ENCODE assay signal across 8 cellular contexts in the genomic region with DNA sequence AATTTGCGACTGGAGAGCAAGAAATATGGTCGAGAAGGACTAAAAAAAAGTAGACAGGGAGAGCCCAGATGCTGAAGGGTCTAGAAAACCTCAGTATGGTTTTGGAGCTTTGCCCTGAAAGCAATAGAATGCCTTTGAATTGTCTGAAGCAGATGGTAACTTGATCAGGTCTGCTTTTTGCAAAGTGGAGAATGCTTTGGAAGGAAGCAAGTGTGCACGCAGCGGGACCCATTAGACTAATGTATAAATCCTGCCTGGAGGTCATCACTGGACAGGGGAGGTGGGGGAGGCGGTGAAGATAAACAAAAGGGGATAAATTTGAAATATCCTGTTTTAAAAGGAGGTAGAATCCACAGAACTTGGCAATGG. TPM values are rescaled to one million over a fixed set of nuclear protein-coding genes. Genes with fewer than 3 reads are reported as not detected.
DNase-seq lines count a peak whose midpoint lies in the region; ATAC-seq, FAIRE-seq and TF ChIP-seq lines count a peak whose summit lies in the region.

No MANE protein-coding gene starts in this region.

- POLR2A ChIA-PET in activated CD4-positive, alpha-beta T cell treated with anti-CD3 and anti-CD28 coated beads for 36 hours (lab: Charles Lee): interaction anchor here (1.4 to 1.8 kb wide), 3 partner anchors 13 to 35 kb away, joined by 4 to 12 read pairs (median 10); a partner anchor contains a TSS
- POLR2A ChIA-PET in OCI-LY7 (lab: Charles Lee): interaction anchor here (0.8 to 1.6 kb wide), 6 partner anchors 11 to 124 kb away, joined by 3 to 10 read pairs (median 4); a partner anchor contains a TSS

- H3K4me3 ChIP-seq in OCI-LY7 (ENCODE audit: low read depth, low read length, poor library complexity, severe bottlenecking) (peak overlapping the region; percentile 60), neural progenitor cell (peak overlapping the region; percentile 37)

- H3K4me1 ChIP-seq in OCI-LY7 (ENCODE audit: insufficient read depth, low read length, poor library complexity, severe bottlenecking) (peaks cover 15% of the 10 kb centered on the region), neural progenitor cell (peaks cover 12% of the 10 kb centered on the region)

- no peaks in the 10 kb centered on the region for H3K9me3 Mint-ChIP-seq in activated CD4-positive, alpha-beta T cell treated with anti-CD3 and anti-CD28 coated beads for 36 hours (ENCODE audit: low read depth)
- H3K9me3 Mint-ChIP-seq in effector memory CD8-positive, alpha-beta T cell: no peaks in the 10 kb centered on the region
- no peaks in the 10 kb centered on the region for H3K9me3 Mint-ChIP-seq in neural progenitor cell

- H3K4me3 Mint-ChIP-seq in activated CD4-positive, alpha-beta T cell treated with anti-CD3 and anti-CD28 coated beads for 36 hours: peak overlapping the region; percentile 94
- peak overlapping the region; percentile 85 to 91 for H3K4me3 Mint-ChIP-seq in effector memory CD8-positive, alpha-beta T cell
- H3K4me3 Mint-ChIP-seq in neural progenitor cell: peak overlapping the region; percentile 92

- H3K27me3 ChIP-seq in neural progenitor cell: no peaks in the 10 kb centered on the region

- peaks cover 11% of the 10 kb centered on the region; the same call in 1 of the 2 replicates for H3K36me3 ChIP-seq in OCI-LY7 (ENCODE audit: insufficient read depth, low read length)
- H3K36me3 ChIP-seq in neural progenitor cell: no peaks in the 10 kb centered on the region

- BruUV-seq in OCI-LY7 (replicated peaks; lab: Mats Ljungman, UMichigan): TSS peak; percentile 97

- peaks cover 30% of the 10 kb centered on the region for H3K4me1 Mint-ChIP-seq in activated CD4-positive, alpha-beta T cell treated with anti-CD3 and anti-CD28 coated beads for 36 hours
- peaks cover 25 to 42% of the 10 kb centered on the region in 2 donors for H3K4me1 Mint-ChIP-seq in effector memory CD8-positive, alpha-beta T cell (ENCODE audit: low read depth in 2 of 2)
- H3K4me1 Mint-ChIP-seq in neural progenitor cell: peaks cover 19% of the 10 kb centered on the region

- H4K20me1 ChIP-seq in OCI-LY7 (ENCODE audit: insufficient read depth, low read length) (no peaks in the 10 kb centered on the region), neural progenitor cell (ENCODE audit: low read depth) (peaks cover 12% of the 10 kb centered on the region)

- CTCF ChIA-PET in activated CD4-positive, alpha-beta T cell treated with anti-CD3 and anti-CD28 coated beads for 36 hours (lab: Charles Lee): interaction anchor here (0.8 to 1.5 kb wide), 4 partner anchors 14 to 152 kb away, joined by 3 to 6 read pairs (median 4); a partner anchor contains a TSS
- CTCF ChIA-PET in OCI-LY7 (lab: Charles Lee; ENCODE audit: unreplicated experiment): interaction anchor here (1.9 kb wide), 1 partner anchor 12 kb away, joined by 7 read pairs; no protein-coding TSS in a partner anchor

- H3K9ac ChIP-seq in neural progenitor cell: peak overlapping the region; percentile 12

- no peak for DNase-seq in activated CD4-positive, alpha-beta T cell treated with anti-CD3 and anti-CD28 coated beads for 36 hours
- no peak for DNase-seq in activated CD4-positive, alpha-beta T cell treated with anti-CD3 and anti-CD28 coated beads for 48 hours
- no peak for DNase-seq in OCI-LY7 (ENCODE audit: low spot score)
- no peak for DNase-seq in effector memory CD8-positive, alpha-beta T cell
- DNase-seq in neural progenitor cell (ENCODE audit: low spot score): peak; percentile 56
- no peak for DNase-seq in effector CD8-positive, alpha-beta T cell (lab: John Stamatoyannopoulos, UW)
- no peak for DNase-seq in AML-193 (lab: John Stamatoyannopoulos, UW)
- DNase-seq in D721Med (ENCODE audit: insufficient read length, low spot score): no peak

- no peak for ATAC-seq in activated CD4-positive, alpha-beta T cell treated with anti-CD3 and anti-CD28 coated beads for 36 hours
- no peak for ATAC-seq in effector memory CD8-positive, alpha-beta T cell (replicated peaks)

- H3K9me3 ChIP-seq in OCI-LY7 (ENCODE audit: low read length) (no peaks in the 10 kb centered on the region), neural progenitor cell (ENCODE audit: low read depth) (no peaks in the 10 kb centered on the region)

- no peak overlapping the region for H3K27ac ChIP-seq in OCI-LY7 (ENCODE audit: low read depth, low read length, poor library complexity, severe bottlenecking)
- no peak overlapping the region for H3K27ac ChIP-seq in neural progenitor cell

- H3K79me2 ChIP-seq in OCI-LY7 (ENCODE audit: insufficient read depth, low read depth, low read length) (peaks cover 9% of the 10 kb centered on the region; the same call in 1 of the 2 replicates), neural progenitor cell (ENCODE audit: low read depth) (peaks cover 40% of the 10 kb centered on the region)

- peak overlapping the region; percentile 83 for H2AFZ ChIP-seq in OCI-LY7 (ENCODE audit: low read length)
- H2AFZ ChIP-seq in neural progenitor cell (replicated peaks): peak overlapping the region; percentile 11

- H3K4me2 ChIP-seq in OCI-LY7 (ENCODE audit: low read length): peak overlapping the region; percentile 77
- H3K4me2 ChIP-seq in neural progenitor cell: peak overlapping the region; percentile 71

- TF ChIP-seq CTCF in OCI-LY7 (conservative IDR thresholded peaks at IDR 0.05; ENCODE audit: low read length) (no peak), neural progenitor cell (IDR thresholded peaks at IDR 0.05) (no peak), D721Med (IDR thresholded peaks at IDR 0.05; ENCODE audit: insufficient read depth, missing control alignments) (no peak)

- H3F3A ChIP-seq in neural progenitor cell (ENCODE audit: low read depth): peaks cover 16% of the 10 kb centered on the region

- intact Hi-C loops in activated CD4-positive, alpha-beta T cell treated with anti-CD3 and anti-CD28 coated beads for 36 hours (cut with DNase I, micrococcal nuclease): loop anchor here (1.0 to 5.0 kb wide), 16 partner anchors 13 to 214 kb away; a partner anchor contains a TSS
- intact Hi-C loops in OCI-LY7 (cut with micrococcal nuclease; ENCODE audit: unreplicated experiment): loop anchor here (1.0 kb wide), 1 partner anchor 12 kb away; no protein-coding TSS in a partner anchor

- FAIRE-seq in D721Med (lab: Jason Lieb, UNC): no peak

- H3K27ac Mint-ChIP-seq in activated CD4-positive, alpha-beta T cell treated with anti-CD3 and anti-CD28 coated beads for 36 hours: peak overlapping the region; percentile 91
- H3K27ac Mint-ChIP-seq in effector memory CD8-positive, alpha-beta T cell: peak overlapping the region; percentile 81 to 94
- H3K27ac Mint-ChIP-seq in neural progenitor cell: peak overlapping the region; percentile 78

- H3K27me3 Mint-ChIP-seq in activated CD4-positive, alpha-beta T cell treated with anti-CD3 and anti-CD28 coated beads for 36 hours: no peaks in the 10 kb centered on the region
- no peaks in the 10 kb centered on the region for H3K27me3 Mint-ChIP-seq in effector memory CD8-positive, alpha-beta T cell
- peaks cover 3% of the 10 kb centered on the region for H3K27me3 Mint-ChIP-seq in neural progenitor cell (ENCODE audit: insufficient read depth, low read depth)

- H3K9me2 ChIP-seq in OCI-LY7 (ENCODE audit: insufficient read depth, low read length): no peaks in the 10 kb centered on the region

- H3K36me3 Mint-ChIP-seq in activated CD4-positive, alpha-beta T cell treated with anti-CD3 and anti-CD28 coated beads for 36 hours (ENCODE audit: low read depth): peaks cover 34% of the 10 kb centered on the region
- peaks cover 26% of the 10 kb centered on the region for H3K36me3 Mint-ChIP-seq in effector memory CD8-positive, alpha-beta T cell (ENCODE audit: insufficient read depth)
- H3K36me3 Mint-ChIP-seq in neural progenitor cell: peaks cover 5% of the 10 kb centered on the region

RNA-seq across cellular contexts. Expression of a gene that starts 0.8 kb away (rescaled TPM):
- 10 to 100 TPM; 24.0 to 27.2 TPM for total RNA-seq in activated CD4-positive, alpha-beta T cell treated with anti-CD3 and anti-CD28 coated beads for 36 hours
- total RNA-seq in OCI-LY7 (2014; rRNA removed; shearing (Covaris generic)): 18.2 and 27.7 TPM in 2 replicates
- 29.6 and 30.8 TPM in 2 replicates for total RNA-seq in OCI-LY7 (2022)
- total RNA-seq in neural progenitor cell (ENCODE audit: low replicate concordance): 32.5 and 47.3 TPM in 2 replicates

RNA-seq across cellular contexts. Expression of a gene that starts 13.5 kb away (rescaled TPM):
- total RNA-seq in activated CD4-positive, alpha-beta T cell treated with anti-CD3 and anti-CD28 coated beads for 36 hours: 10 to 100 TPM; 15.9 to 16.3 TPM
- total RNA-seq in OCI-LY7 (2014; rRNA removed; shearing (Covaris generic)): 6.5 and 10.6 TPM in 2 replicates
- total RNA-seq in OCI-LY7 (2022): 19.0 and 19.9 TPM in 2 replicates
- total RNA-seq in neural progenitor cell (ENCODE audit: low replicate concordance): 1.5 and 3.7 TPM in 2 replicates

RNA-seq across cellular contexts. Expression of a gene that starts 19.0 kb away (rescaled TPM):
- 10 to 100 TPM; 57.8 to 73.5 TPM for total RNA-seq in activated CD4-positive, alpha-beta T cell treated with anti-CD3 and anti-CD28 coated beads for 36 hours
- total RNA-seq in OCI-LY7 (2014; rRNA removed; shearing (Covaris generic)): 31.7 and 35.8 TPM in 2 replicates
- total RNA-seq in OCI-LY7 (2022) (72.4 and 83.4 TPM in 2 replicates), neural progenitor cell (ENCODE audit: low replicate concordance) (13.4 and 24.3 TPM in 2 replicates)

RNA-seq across cellular contexts. Expression of a gene that starts 28.2 kb away (rescaled TPM):
- total RNA-seq in activated CD4-positive, alpha-beta T cell treated with anti-CD3 and anti-CD28 coated beads for 36 hours: not detected
- total RNA-seq in OCI-LY7 (2014; rRNA removed; shearing (Covaris generic)): not detected in 2 replicates
- total RNA-seq in OCI-LY7 (2022) (not detected in 2 replicates), neural progenitor cell (ENCODE audit: low replicate concordance) (0.24 and 0.65 TPM in 2 replicates)

RNA-seq across cellular contexts. Expression of a gene that starts 35.9 kb away (rescaled TPM):
- 10 to 100 TPM; 39.8 to 41.8 TPM for total RNA-seq in activated CD4-positive, alpha-beta T cell treated with anti-CD3 and anti-CD28 coated beads for 36 hours
- total RNA-seq in OCI-LY7 (2014; rRNA removed; shearing (Covaris generic)): 12.1 and 12.2 TPM in 2 replicates
- total RNA-seq in OCI-LY7 (2022) (49.6 and 50.0 TPM in 2 replicates), neural progenitor cell (ENCODE audit: low replicate concordance) (30.0 and 31.1 TPM in 2 replicates)
